In the genomic region with DNA sequence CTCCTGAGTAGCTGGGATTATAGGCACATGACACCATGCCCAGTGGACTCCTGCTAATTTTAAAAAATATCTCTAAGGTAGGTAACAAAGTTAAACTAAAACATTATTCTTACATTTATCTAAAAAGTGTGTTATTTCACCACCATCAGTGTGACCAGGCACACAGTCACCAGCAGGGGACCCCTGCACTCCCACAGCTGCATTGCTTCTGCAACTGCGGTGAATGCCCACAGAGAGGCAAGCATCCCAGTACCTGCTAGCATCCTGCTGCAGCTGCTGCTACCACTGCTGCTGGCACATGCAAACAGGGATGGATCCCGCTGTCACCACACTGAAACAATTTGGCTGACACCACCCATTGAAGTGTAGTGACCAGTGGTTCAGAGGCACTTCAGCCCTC, we compare ENCODE assay signal across 1 cellular context.
TF ChIP-seq lines count a peak whose summit lies in the region.

No MANE protein-coding gene starts in this region.

TF ChIP-seq in HepG2, 621 proteins besides CTCF, POLR2A, EP300 and RAD21 (continued from another document):
- TF ChIP-seq KDM2A (CRISPR knock-in tag; IDR thresholded peaks at IDR 0.05; ENCODE audit: borderline replicate concordance, low read depth) = peak; percentile 28; the same call in 1 of the 2 replicates
- TF ChIP-seq, protein P1, sequence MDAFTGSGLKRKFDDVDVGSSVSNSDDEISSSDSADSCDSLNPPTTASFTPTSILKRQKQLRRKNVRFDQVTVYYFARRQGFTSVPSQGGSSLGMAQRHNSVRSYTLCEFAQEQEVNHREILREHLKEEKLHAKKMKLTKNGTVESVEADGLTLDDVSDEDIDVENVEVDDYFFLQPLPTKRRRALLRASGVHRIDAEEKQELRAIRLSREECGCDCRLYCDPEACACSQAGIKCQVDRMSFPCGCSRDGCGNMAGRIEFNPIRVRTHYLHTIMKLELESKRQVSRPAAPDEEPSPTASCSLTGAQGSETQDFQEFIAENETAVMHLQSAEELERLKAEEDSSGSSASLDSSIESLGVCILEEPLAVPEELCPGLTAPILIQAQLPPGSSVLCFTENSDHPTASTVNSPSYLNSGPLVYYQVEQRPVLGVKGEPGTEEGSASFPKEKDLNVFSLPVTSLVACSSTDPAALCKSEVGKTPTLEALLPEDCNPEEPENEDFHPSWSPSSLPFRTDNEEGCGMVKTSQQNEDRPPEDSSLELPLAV (CRISPR knock-in tag; conservative IDR thresholded peaks at IDR 0.05; ENCODE audit: low read depth) = no peak
- no peak for TF ChIP-seq NFATC3 (CRISPR knock-in tag; IDR thresholded peaks at IDR 0.05)
- peak; percentile 68; the same call in 1 of the 2 replicates for TF ChIP-seq CBX5 (CRISPR knock-in tag; IDR thresholded peaks at IDR 0.05; ENCODE audit: borderline replicate concordance)
- TF ChIP-seq TBP (CRISPR knock-in tag; IDR thresholded peaks at IDR 0.05) = no peak
- TF ChIP-seq, protein P2, sequence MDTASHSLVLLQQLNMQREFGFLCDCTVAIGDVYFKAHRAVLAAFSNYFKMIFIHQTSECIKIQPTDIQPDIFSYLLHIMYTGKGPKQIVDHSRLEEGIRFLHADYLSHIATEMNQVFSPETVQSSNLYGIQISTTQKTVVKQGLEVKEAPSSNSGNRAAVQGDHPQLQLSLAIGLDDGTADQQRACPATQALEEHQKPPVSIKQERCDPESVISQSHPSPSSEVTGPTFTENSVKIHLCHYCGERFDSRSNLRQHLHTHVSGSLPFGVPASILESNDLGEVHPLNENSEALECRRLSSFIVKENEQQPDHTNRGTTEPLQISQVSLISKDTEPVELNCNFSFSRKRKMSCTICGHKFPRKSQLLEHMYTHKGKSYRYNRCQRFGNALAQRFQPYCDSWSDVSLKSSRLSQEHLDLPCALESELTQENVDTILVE (CRISPR knock-in tag; IDR thresholded peaks at IDR 0.05) = no peak
- TF ChIP-seq, protein P3, sequence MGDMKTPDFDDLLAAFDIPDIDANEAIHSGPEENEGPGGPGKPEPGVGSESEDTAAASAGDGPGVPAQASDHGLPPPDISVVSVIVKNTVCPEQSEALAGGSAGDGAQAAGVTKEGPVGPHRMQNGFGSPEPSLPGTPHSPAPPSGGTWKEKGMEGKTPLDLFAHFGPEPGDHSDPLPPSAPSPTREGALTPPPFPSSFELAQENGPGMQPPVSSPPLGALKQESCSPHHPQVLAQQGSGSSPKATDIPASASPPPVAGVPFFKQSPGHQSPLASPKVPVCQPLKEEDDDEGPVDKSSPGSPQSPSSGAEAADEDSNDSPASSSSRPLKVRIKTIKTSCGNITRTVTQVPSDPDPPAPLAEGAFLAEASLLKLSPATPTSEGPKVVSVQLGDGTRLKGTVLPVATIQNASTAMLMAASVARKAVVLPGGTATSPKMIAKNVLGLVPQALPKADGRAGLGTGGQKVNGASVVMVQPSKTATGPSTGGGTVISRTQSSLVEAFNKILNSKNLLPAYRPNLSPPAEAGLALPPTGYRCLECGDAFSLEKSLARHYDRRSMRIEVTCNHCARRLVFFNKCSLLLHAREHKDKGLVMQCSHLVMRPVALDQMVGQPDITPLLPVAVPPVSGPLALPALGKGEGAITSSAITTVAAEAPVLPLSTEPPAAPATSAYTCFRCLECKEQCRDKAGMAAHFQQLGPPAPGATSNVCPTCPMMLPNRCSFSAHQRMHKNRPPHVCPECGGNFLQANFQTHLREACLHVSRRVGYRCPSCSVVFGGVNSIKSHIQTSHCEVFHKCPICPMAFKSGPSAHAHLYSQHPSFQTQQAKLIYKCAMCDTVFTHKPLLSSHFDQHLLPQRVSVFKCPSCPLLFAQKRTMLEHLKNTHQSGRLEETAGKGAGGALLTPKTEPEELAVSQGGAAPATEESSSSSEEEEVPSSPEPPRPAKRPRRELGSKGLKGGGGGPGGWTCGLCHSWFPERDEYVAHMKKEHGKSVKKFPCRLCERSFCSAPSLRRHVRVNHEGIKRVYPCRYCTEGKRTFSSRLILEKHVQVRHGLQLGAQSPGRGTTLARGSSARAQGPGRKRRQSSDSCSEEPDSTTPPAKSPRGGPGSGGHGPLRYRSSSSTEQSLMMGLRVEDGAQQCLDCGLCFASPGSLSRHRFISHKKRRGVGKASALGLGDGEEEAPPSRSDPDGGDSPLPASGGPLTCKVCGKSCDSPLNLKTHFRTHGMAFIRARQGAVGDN (CRISPR knock-in tag; IDR thresholded peaks at IDR 0.05) = 0 out of 2 replicates have a peak, but pooled peaks have one; percentile 13
- TF ChIP-seq THAP11 (CRISPR knock-in tag; IDR thresholded peaks at IDR 0.05) = 0 out of 2 replicates have a peak, but pooled peaks have one; percentile 13
